ENCODE assay signal across 9 cellular contexts in genomic region chr6:24902782-24903181, GRCh38. TPM values are rescaled to one million over a fixed set of nuclear protein-coding genes. Genes with fewer than 3 reads are reported as not detected.
A peak's percentile ranks its signal among the peaks of the same experiment; 100 is the strongest.
DNase-seq lines count a peak whose midpoint lies in the region; ATAC-seq and TF ChIP-seq lines count a peak whose summit lies in the region.
"Had no signal": no experiment of that assay in that cellular context is flagged by ENCODE, and none has a peak within 500 bp of the region (broad histone marks: within the 10 kb centered on the region; RNA-seq: fewer than 3 reads in every experiment).

No MANE protein-coding gene starts in this region.

- H3K4me1 Mint-ChIP-seq in HFFc6 (ENCODE audit: low read depth): peaks cover 58% of the 10 kb centered on the region

- peaks cover 8% of the 10 kb centered on the region; the same call in 1 of the 2 replicates for H3K9me3 Mint-ChIP-seq in HFFc6
- H3K9me3 Mint-ChIP-seq in activated naive CD4-positive, alpha-beta T cell treated with anti-CD3 and anti-CD28 coated beads, Interleukin-2, amount 50 U/mL, for 72 hours: no peaks in the 10 kb centered on the region

- peak overlapping the region; percentile 64; the same call in 1 of the 2 replicates for H3K27ac Mint-ChIP-seq in HFFc6
- peak overlapping the region; percentile 31 to 90 for H3K27ac Mint-ChIP-seq in activated naive CD4-positive, alpha-beta T cell treated with anti-CD3 and anti-CD28 coated beads, Interleukin-2, amount 50 U/mL, for 72 hours

- H3K4me3 Mint-ChIP-seq in HFFc6: peak overlapping the region; percentile 19

- peaks cover 35% of the 10 kb centered on the region for H3K36me3 Mint-ChIP-seq in HFFc6 (ENCODE audit: low read depth)
- H3K36me3 Mint-ChIP-seq in activated naive CD4-positive, alpha-beta T cell treated with anti-CD3 and anti-CD28 coated beads, Interleukin-2, amount 50 U/mL, for 72 hours: peaks cover 6 to 76% of the 10 kb centered on the region in 2 donors

- H3K27me3 Mint-ChIP-seq in HFFc6 (ENCODE audit: insufficient read depth): peaks cover 7% of the 10 kb centered on the region

- ATAC-seq in activated naive CD4-positive, alpha-beta T cell treated with anti-CD3 and anti-CD28 coated beads, Interleukin-2, amount 50 U/mL, for 72 hours: peak in 1 of 2 donors; percentile 15

- peak; percentile 80 for DNase-seq in AG08396 (ENCODE audit: low spot score)
- DNase-seq in HFFc6: peak; percentile 92
- DNase-seq in activated naive CD4-positive, alpha-beta T cell treated with anti-CD3 and anti-CD28 coated beads, Interleukin-2, amount 50 U/mL, for 72 hours (ENCODE audit: low spot score in 2 of 2): no peak
- DNase-seq in islet precursor cell: peak; percentile 69
- no peak for DNase-seq in DMS79 (lab: John Stamatoyannopoulos, UW)
- no peak for DNase-seq in middle frontal gyrus (ENCODE audit: extremely low spot score, low spot score)
- DNase-seq in effector CD8-positive, alpha-beta T cell (lab: John Stamatoyannopoulos, UW): no peak
- DNase-seq in NCI-H1417 treated with DMSO at 0.1 percent for 48 hours (lab: John Stamatoyannopoulos, UW): no peak
- DNase-seq: NCI-H2227 treated with DMSO at 0.1 percent for 48 hours had no signal

- TF ChIP-seq CTCF in HFFc6 (IDR thresholded peaks at IDR 0.05): no peak; the same call in 1 of the 2 replicates

RNA-seq across cellular contexts. Expression of gene RIPOR2, which starts 33.0 kb away (rescaled TPM):
- 10 to 100 TPM in 4 of 6 experiments, 1 to 10 TPM in 2; 9.1 to 20.7 (median 10.2) TPM for total RNA-seq in HFFc6 (2021; fragmentation: NEBNext Ultra II Directional; extraction: Animal tissue kit (Norgen Biotek cat#: 25700))
- total RNA-seq in activated naive CD4-positive, alpha-beta T cell treated with anti-CD3 and anti-CD28 coated beads, Interleukin-2, amount 50 U/mL, for 72 hours: 100 to 1,000 TPM in 1 of 2 donors, 10 to 100 TPM in 1; 63.9 to 126 TPM

Comparison
In these comparisons a context has a peak if more than half of its experiments do, and no peak if none do; other contexts are left out.
1. DNase-seq: peak in AG08396 (single experiment), HFFc6 (single experiment) and islet precursor cell (single experiment); none in activated naive CD4-positive, alpha-beta T cell treated with anti-CD3 and anti-CD28 coated beads, Interleukin-2, amount 50 U/mL, for 72 hours (0 of 2), DMS79 (single experiment), middle frontal gyrus (single experiment), effector CD8-positive, alpha-beta T cell (single experiment) and NCI-H1417 treated with DMSO at 0.1 percent for 48 hours (single experiment).